Comparison of ENCODE assay signal across 27 cellular contexts in the genomic region with DNA sequence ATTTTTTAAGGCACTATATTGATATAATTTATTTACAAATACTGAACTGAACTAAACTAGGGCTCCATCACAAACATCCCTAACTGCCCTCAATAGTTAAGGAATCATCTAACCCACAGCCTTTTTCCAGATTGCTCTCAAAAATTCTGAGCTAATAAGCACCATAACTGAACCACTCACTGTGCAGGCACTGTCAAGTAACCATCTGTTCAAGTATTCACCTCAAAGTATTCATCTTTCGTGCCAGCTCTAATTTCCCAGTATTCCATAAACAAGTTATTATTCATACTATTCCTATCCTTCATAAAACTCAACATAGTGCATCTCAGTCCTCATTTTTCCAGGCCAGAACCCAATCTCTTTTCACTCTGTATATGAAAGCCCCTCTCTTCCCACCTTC. TPM values are rescaled to one million over a fixed set of nuclear protein-coding genes. Genes with fewer than 3 reads are reported as not detected.
DNase-seq lines count a peak whose midpoint lies in the region; ATAC-seq and TF ChIP-seq lines count a peak whose summit lies in the region.
"Had no signal": no experiment of that assay in that cellular context is flagged by ENCODE, and none has a peak within 500 bp of the region (broad histone marks: within the 10 kb centered on the region; RNA-seq: fewer than 3 reads in every experiment).

No MANE protein-coding gene starts in this region.

- peaks cover 6% of the 10 kb centered on the region for H3K9me3 Mint-ChIP-seq in activated naive CD8-positive, alpha-beta T cell treated with anti-CD3 and anti-CD28 coated beads, Interleukin-2, amount 50 U/mL, for 24 hours

- H3K27ac Mint-ChIP-seq in activated naive CD8-positive, alpha-beta T cell treated with anti-CD3 and anti-CD28 coated beads, Interleukin-2, amount 50 U/mL, for 24 hours, result no peak overlapping the region
- H3K27ac Mint-ChIP-seq: activated CD4-positive, alpha-beta memory T cell treated with anti-CD3 and anti-CD28 coated beads for 36 hours; CD14-positive monocyte; H9; nephron progenitor cell had no signal

- H3K27me3 ChIP-seq in colonic mucosa (no peaks in the 10 kb centered on the region), H7 (ENCODE audit: control insufficient read depth, insufficient read depth, low read length) (no peaks in the 10 kb centered on the region)
- H3K27me3 ChIP-seq: body of pancreas, tibial nerve had no signal

- DNase-seq in G401 (ENCODE audit: low spot score) (peak; percentile 87), NCI-H524 treated with DMSO at 0.1 percent for 48 hours (lab: John Stamatoyannopoulos, UW) (peak; percentile 81), colonic mucosa (no peak), AG20443 (ENCODE audit: low spot score) (no peak), H7 (no peak)
- no peak for DNase-seq in activated naive CD8-positive, alpha-beta T cell treated with anti-CD3 and anti-CD28 coated beads, Interleukin-2, amount 50 U/mL, for 24 hours
- DNase-seq: activated CD4-positive, alpha-beta memory T cell treated with anti-CD3 and anti-CD28 coated beads for 36 hours; activated naive CD4-positive, alpha-beta T cell treated with anti-CD3 and anti-CD28 coated beads, Interleukin-2, amount 10 ng/mL, durations not matched to agents 7 days and 5 days; body of pancreas; H9; hippocampal formation; lower lobe of right lung; NCI-H146; nephron progenitor cell; NK-92 treated with Interleukin-12 subunit alpha and Interleukin-12 subunit beta, amount 100 ng/mL, for 24 hours; PC-9; SK-N-SH; stimulated activated CD4-positive, alpha-beta T cell treated with anti-CD3 and anti-CD28 coated beads, Interleukin-15, amount 100 ng/mL, for 24 hours; stimulated activated CD4-positive, alpha-beta T cell treated with anti-CD3 and anti-CD28 coated beads, Interleukin-4, amount 100 ng/mL, for 4 hours had no signal

- H3K36me3 Mint-ChIP-seq in activated naive CD8-positive, alpha-beta T cell treated with anti-CD3 and anti-CD28 coated beads, Interleukin-2, amount 50 U/mL, for 24 hours (ENCODE audit: low read depth), result peaks cover 13% of the 10 kb centered on the region
- H3K36me3 Mint-ChIP-seq: CD14-positive monocyte had no signal

- peaks cover 18% of the 10 kb centered on the region for H3K4me1 ChIP-seq in colonic mucosa
- H3K4me1 ChIP-seq: body of pancreas had no signal

- TF ChIP-seq CTCF in colonic mucosa (IDR thresholded peaks at IDR 0.05), result no peak

- H3K9ac ChIP-seq in colonic mucosa (ENCODE audit: low read depth in 2 of 2, low read length in 2 of 2), result peak overlapping the region in 1 of 2 donors; percentile 46
- H3K9ac ChIP-seq: SK-N-SH had no signal

- H3K36me3 ChIP-seq in colonic mucosa, result no peaks in the 10 kb centered on the region
- no peaks in the 10 kb centered on the region for H3K36me3 ChIP-seq in H7 (replicated peaks; ENCODE audit: control insufficient read depth, insufficient read depth, low read length)
- H3K36me3 ChIP-seq: lower lobe of right lung, tibial nerve had no signal

- H3K4me3 ChIP-seq in colonic mucosa (no peak overlapping the region), H7 (ENCODE audit: insufficient read depth, low read depth, low read length) (no peak overlapping the region)
- H3K4me3 ChIP-seq: body of pancreas, GM12878, lower lobe of right lung, PC-9, tibial nerve had no signal

- peaks cover 47% of the 10 kb centered on the region for H3K4me1 Mint-ChIP-seq in activated naive CD8-positive, alpha-beta T cell treated with anti-CD3 and anti-CD28 coated beads, Interleukin-2, amount 50 U/mL, for 24 hours
- H3K4me1 Mint-ChIP-seq: H9, nephron progenitor cell had no signal

- in situ Hi-C loops in G401 (cut with HindIII; ENCODE audit: low sequenced_read_pairs), result no loop called here

- peak overlapping the region; percentile 87 for H3K27ac ChIP-seq in colonic mucosa
- H3K27ac ChIP-seq: body of pancreas, lower lobe of right lung, PC-9, tibial nerve had no signal

- H3K9me3 ChIP-seq in colonic mucosa, result no peaks in the 10 kb centered on the region
- H3K9me3 ChIP-seq: body of pancreas, lower lobe of right lung, SK-N-SH, tibial nerve had no signal

- H3K27me3 Mint-ChIP-seq in activated naive CD8-positive, alpha-beta T cell treated with anti-CD3 and anti-CD28 coated beads, Interleukin-2, amount 50 U/mL, for 24 hours, result no peaks in the 10 kb centered on the region
- H3K27me3 Mint-ChIP-seq: activated CD4-positive, alpha-beta memory T cell treated with anti-CD3 and anti-CD28 coated beads for 36 hours; activated T-helper 17 cell treated with anti-CD3 and anti-CD28 coated beads, Interleukin-2, amount 50 U/mL, for 72 hours had no signal

- intact Hi-C loops in colonic mucosa (cut with DNase I), result no loop called here

- no peak for ATAC-seq in activated naive CD8-positive, alpha-beta T cell treated with anti-CD3 and anti-CD28 coated beads, Interleukin-2, amount 50 U/mL, for 24 hours
- ATAC-seq in GM19467 (IDR thresholded peaks at IDR 0.05; ENCODE audit: unreplicated experiment), result no peak
- ATAC-seq: activated T-helper 17 cell treated with anti-CD3 and anti-CD28 coated beads, Interleukin-2, amount 50 U/mL, for 72 hours; body of pancreas; GM12878; HepG2; lower lobe of right lung; Right ventricle myocardium inferior had no signal

- no peak overlapping the region for H3K4me3 Mint-ChIP-seq in activated naive CD8-positive, alpha-beta T cell treated with anti-CD3 and anti-CD28 coated beads, Interleukin-2, amount 50 U/mL, for 24 hours
- H3K4me3 Mint-ChIP-seq: activated CD4-positive, alpha-beta memory T cell treated with anti-CD3 and anti-CD28 coated beads for 36 hours; activated naive CD4-positive, alpha-beta T cell treated with anti-CD3 and anti-CD28 coated beads, Interleukin-2, amount 10 ng/mL, durations not matched to agents 7 days and 5 days; CD14-positive monocyte; H9; nephron progenitor cell; T-helper 1 cell treated with Interleukin-12 subunit alpha and Interleukin-12 subunit beta and Interleukin-4 antibody, amounts not matched to agents 30 μg/mL and 1 μg/mL, for 36 hours had no signal

RNA-seq across cellular contexts. Expression of gene THBS1, which starts 41.1 kb away (rescaled TPM):
- 15.6 and 15.9 TPM in 2 replicates for total RNA-seq in G401 (2014; rRNA removed; shearing (Covaris generic))
- 100 to 1,000 TPM; 162 to 390 TPM for total RNA-seq in colonic mucosa
- total RNA-seq in H7 (2014; rRNA removed; shearing (Covaris generic)), result 9.9 and 10.1 TPM in 2 replicates

Comparison
In these comparisons a context has a peak if more than half of its experiments do, and no peak if none do; other contexts are left out.
1. DNase-seq: peak in G401 (single experiment) and NCI-H524 treated with DMSO at 0.1 percent for 48 hours (single experiment); none in colonic mucosa (single experiment), activated naive CD8-positive, alpha-beta T cell treated with anti-CD3 and anti-CD28 coated beads, Interleukin-2, amount 50 U/mL, for 24 hours (single experiment), AG20443 (single experiment) and H7 (single experiment).